In genomic region chr9:83458530-83458929, GRCh38 we compare ENCODE assay signal across 34 cellular contexts.
DNase-seq lines count a peak whose midpoint lies in the region; ATAC-seq, FAIRE-seq and TF ChIP-seq lines count a peak whose summit lies in the region.
"Had no signal": no experiment of that assay in that cellular context is flagged by ENCODE, and none has a peak within 500 bp of the region (broad histone marks: within the 10 kb centered on the region; RNA-seq: fewer than 3 reads in every experiment).

No MANE protein-coding gene starts in this region.

- H3K36me3 ChIP-seq in HepG2 (replicated peaks in 1 of 2; ENCODE audit: control insufficient read depth in 1 of 2, insufficient read depth in 2 of 2, low read length in 2 of 2), result no peaks in the 10 kb centered on the region
- no peaks in the 10 kb centered on the region for H3K36me3 ChIP-seq in right lobe of liver
- no peaks in the 10 kb centered on the region for H3K36me3 ChIP-seq in GM12878 (ENCODE audit: control insufficient read depth in 2 of 2, insufficient read depth in 2 of 2, low read length in 1 of 2)
- H3K36me3 ChIP-seq: BLaER1; BLaER1 treated with 17β-estradiol and CSF1 and Interleukin-3, amounts not matched to agents 10 nM and 100 nM had no signal

- H3K4me1 ChIP-seq in HepG2 (ENCODE audit: insufficient read depth, low read length), result no peaks in the 10 kb centered on the region
- no peaks in the 10 kb centered on the region for H3K4me1 ChIP-seq in right lobe of liver
- H3K4me1 ChIP-seq in A549, result no peaks in the 10 kb centered on the region
- no peaks in the 10 kb centered on the region for H3K4me1 ChIP-seq in GM12878 (ENCODE audit: control insufficient read depth, insufficient read depth, low read length)
- H3K4me1 ChIP-seq: BLaER1; BLaER1 treated with 17β-estradiol and CSF1 and Interleukin-3, amounts not matched to agents 10 nM and 100 nM; Caco-2 had no signal

- RAD21 ChIA-PET in GM12878 (lab: Charles Lee; ENCODE audit: unreplicated experiment), result no interaction called here

- TF ChIP-seq RAD21 in HepG2 (CRISPR knock-in tag; IDR thresholded peaks at IDR 0.05), result no peak
- no peak for TF ChIP-seq RAD21 in A549 (conservative IDR thresholded peaks at IDR 0.05 in 1 of 2, IDR thresholded peaks at IDR 0.05 in 1 of 2)
- TF ChIP-seq RAD21 in GM12878 (IDR thresholded peaks at IDR 0.05; ENCODE audit: insufficient read depth, low read depth, low read length), result no peak

- intact Hi-C loops in HepG2 (cut with micrococcal nuclease; ENCODE audit: unreplicated experiment) (no loop called here), right lobe of liver (cut with DNase I) (no loop called here), GM12878 (cut with micrococcal nuclease; ENCODE audit: unreplicated experiment) (no loop called here), posterior cingulate gyrus (cut with DNase I) (no loop called here)

- no peak for TF ChIP-seq CTCF in HepG2 (CRISPR knock-in tag; IDR thresholded peaks at IDR 0.05)
- no peak for TF ChIP-seq CTCF in right lobe of liver (IDR thresholded peaks at IDR 0.05)
- no peak for TF ChIP-seq CTCF in A549 (IDR thresholded peaks at IDR 0.05)
- TF ChIP-seq CTCF in GM12878 (IDR thresholded peaks at IDR 0.05 in 2 of 3, conservative IDR thresholded peaks at IDR 0.05 in 1 of 3; ENCODE audit: control insufficient read depth in 2 of 3, extremely low read depth in 1 of 3, insufficient read depth in 1 of 3, low read depth in 3 of 3, low read length in 3 of 3), result no peak

- H3K27ac ChIP-seq in HepG2 (ENCODE audit: extremely low read length, insufficient read depth, low read length), result no peak overlapping the region
- no peak overlapping the region for H3K27ac ChIP-seq in right lobe of liver
- no peak overlapping the region for H3K27ac ChIP-seq in A549
- H3K27ac ChIP-seq in GM12878 (ENCODE audit: control insufficient read depth, insufficient read depth), result no peak overlapping the region
- peak overlapping the region; percentile 21 for H3K27ac ChIP-seq in epithelial cell of prostate
- H3K27ac ChIP-seq: 22Rv1; BLaER1; BLaER1 treated with 17β-estradiol and CSF1 and Interleukin-3, amounts not matched to agents 10 nM and 100 nM; C4-2B had no signal

- BruUV-seq in HepG2 (replicated peaks; lab: Mats Ljungman, UMichigan) (no TSS peak), GM12878 (replicated peaks; lab: Mats Ljungman, UMichigan) (no TSS peak)

- FAIRE-seq in HepG2 (lab: Jason Lieb, UNC) (no peak), A549 (lab: Jason Lieb, UNC) (no peak), GM12878 (lab: Jason Lieb, UNC) (peak; percentile 44)
- FAIRE-seq: A204.1, D721Med had no signal

- DNase-seq in HepG2 (ENCODE audit: low spot score) (no peak), right lobe of liver (no peak), A549 (ENCODE audit: low read depth in 1 of 2, low spot score in 1 of 2) (no peak), GM12878 (ENCODE audit: low read depth, low spot score) (no peak), epithelial cell of prostate (ENCODE audit: low read depth, low spot score) (no peak), posterior cingulate gyrus (no peak), NCI-H69 (lab: John Stamatoyannopoulos, UW) (no peak), amniotic stem cell (lab: John Stamatoyannopoulos, UW) (no peak)
- DNase-seq: 8988T; ACHN; AML-193; BE2C; C1 segment of cervical spinal cord; Caco-2; Calu3; CD4-positive, alpha-beta memory T cell; CD4-positive, alpha-beta T cell; CD4-positive, CD25-positive, alpha-beta regulatory T cell; CD8-positive, alpha-beta memory T cell; CD8-positive, alpha-beta T cell; COR-L47; DMS 273 treated with DMSO at 0.1 percent for 48 hours; DMS153; DMS53; DMS79; DMS79 treated with DMSO at 0.1 percent for 48 hours; DND-41; EL had no signal

- POLR2A ChIA-PET in HepG2 (lab: Yijun Ruan, JAX), result interaction anchor here (0.6 kb wide), 1 partner anchor 250 kb away, joined by 3 read pairs; no protein-coding TSS in a partner anchor
- POLR2A ChIA-PET in A549 (lab: Yijun Ruan, JAX), result no interaction called here
- POLR2A ChIA-PET in GM12878 (lab: Charles Lee), result interaction anchor here (0.6 kb wide), 1 partner anchor 17 kb away, joined by 3 read pairs; no protein-coding TSS in a partner anchor

- WGBS in HepG2 (ENCODE audit: low lambda C conversion rate), result 94% methylated on average over 2 of the region's 2 CpGs
- 100% methylated on average over 2 of the region's 2 CpGs for WGBS in right lobe of liver (ENCODE audit: insufficient coverage, low coverage, low lambda C conversion rate, missing lambda C conversion rate)
- 88% methylated on average over 2 of the region's 2 CpGs for WGBS in A549 (ENCODE audit: missing lambda C conversion rate)
- WGBS in GM12878 (ENCODE audit: insufficient coverage, insufficient replicate concordance, low lambda C conversion rate, missing lambda C conversion rate), result 48% methylated on average over 2 of the region's 2 CpGs

- in situ Hi-C loops in HepG2 (cut with HindIII; ENCODE audit: extremely low pct_ligation_motif_present, low pct_unique_long_range_greater_than_20kb) (no loop called here), GM12878 (cut with MboI) (no loop called here)

- no peak overlapping the region for H3K4me2 ChIP-seq in HepG2 (ENCODE audit: low read depth, low read length)
- no peak overlapping the region for H3K4me2 ChIP-seq in A549
- no peak overlapping the region for H3K4me2 ChIP-seq in GM12878 (ENCODE audit: control insufficient read depth, insufficient read depth)
- H3K4me2 ChIP-seq: BLaER1; BLaER1 treated with 17β-estradiol and CSF1 and Interleukin-3, amounts not matched to agents 10 nM and 100 nM had no signal

- H3K9me3 ChIP-seq in HepG2 (ENCODE audit: low read length) (peaks cover 4% of the 10 kb centered on the region; the same call in 1 of the 2 replicates), right lobe of liver (no peaks in the 10 kb centered on the region), A549 (peaks cover 6% of the 10 kb centered on the region; the same call in 1 of the 3 replicates), GM12878 (replicated peaks; ENCODE audit: control insufficient read depth, insufficient read depth, low read length) (no peaks in the 10 kb centered on the region; the same call in 2 of the 3 replicates)
- H3K9me3 ChIP-seq: BE2C, BLaER1, Caco-2 had no signal

- H3K79me2 ChIP-seq in HepG2 (ENCODE audit: insufficient read depth, low read length) (peaks cover 3% of the 10 kb centered on the region), GM12878 (ENCODE audit: control insufficient read depth, insufficient read depth, low read length) (no peaks in the 10 kb centered on the region)

- ATAC-seq in HepG2 (no peak), right lobe of liver (no peak), A549 (no peak), GM12878 (no peak)
- ATAC-seq: CD8-positive, alpha-beta T cell had no signal

- no peak overlapping the region for H3K4me3 ChIP-seq in HepG2 (replicated peaks in 1 of 3; ENCODE audit: insufficient read depth in 1 of 3, low read depth in 2 of 3, low read length in 3 of 3)
- H3K4me3 ChIP-seq in right lobe of liver, result no peak overlapping the region
- H3K4me3 ChIP-seq in A549, result no peak overlapping the region
- no peak overlapping the region for H3K4me3 ChIP-seq in GM12878
- H3K4me3 ChIP-seq: BLaER1; BLaER1 treated with 17β-estradiol and CSF1 and Interleukin-3, amounts not matched to agents 10 nM and 100 nM had no signal

- no peak overlapping the region for H2AFZ ChIP-seq in HepG2 (ENCODE audit: low read length)
- H2AFZ ChIP-seq in GM12878 (ENCODE audit: control insufficient read depth, low read depth, low read length), result no peak overlapping the region

- CTCF ChIA-PET in HepG2 (lab: Yijun Ruan, JAX; ENCODE audit: low intra/inter-chr PET ratio, low total read pairs) (no interaction called here), A549 (lab: Yijun Ruan, JAX) (no interaction called here), GM12878 (lab: Yijun Ruan, JAX) (no interaction called here)

- H3K9ac ChIP-seq in HepG2 (ENCODE audit: insufficient read depth, low read depth, low read length), result no peak overlapping the region
- H3K9ac ChIP-seq in GM12878 (ENCODE audit: control insufficient read depth, insufficient read depth, low read length), result no peak overlapping the region
- H3K9ac ChIP-seq: BLaER1; BLaER1 treated with 17β-estradiol and CSF1 and Interleukin-3, amounts not matched to agents 10 nM and 100 nM had no signal

- H3K27me3 ChIP-seq in HepG2 (ENCODE audit: control insufficient read depth in 1 of 2, insufficient read depth in 2 of 2, low read length in 2 of 2), result no peaks in the 10 kb centered on the region
- H3K27me3 ChIP-seq in right lobe of liver, result no peaks in the 10 kb centered on the region
- H3K27me3 ChIP-seq in GM12878 (replicated peaks in 1 of 2; ENCODE audit: control insufficient read depth in 2 of 2, insufficient read depth in 2 of 2, low read length in 1 of 2), result no peaks in the 10 kb centered on the region
- H3K27me3 ChIP-seq: BE2C; BLaER1; BLaER1 treated with 17β-estradiol and CSF1 and Interleukin-3, amounts not matched to agents 10 nM and 100 nM had no signal

- H4K20me1 ChIP-seq in HepG2 (ENCODE audit: insufficient read depth, low read length), result no peaks in the 10 kb centered on the region
- no peaks in the 10 kb centered on the region for H4K20me1 ChIP-seq in GM12878 (ENCODE audit: control insufficient read depth, insufficient read depth)
- H4K20me1 ChIP-seq: BLaER1; BLaER1 treated with 17β-estradiol and CSF1 and Interleukin-3, amounts not matched to agents 10 nM and 100 nM had no signal

- TF ChIP-seq EP300 in HepG2 (IDR thresholded peaks at IDR 0.05; ENCODE audit: low read depth in 2 of 2, low read length in 2 of 2), result no peak
- no peak for TF ChIP-seq EP300 in HepG2 (CRISPR knock-in tag; IDR thresholded peaks at IDR 0.05; ENCODE audit: borderline replicate concordance)
- no peak for TF ChIP-seq EP300 in A549 (IDR thresholded peaks at IDR 0.05)
- TF ChIP-seq EP300 in GM12878 (IDR thresholded peaks at IDR 0.05; ENCODE audit: borderline replicate concordance in 1 of 2, control insufficient read depth in 1 of 2, low read depth in 2 of 2, low read length in 2 of 2), result no peak

- SMC1A ChIA-PET in GM12878 (lab: Charles Lee; ENCODE audit: uncharacterized antibody, unreplicated experiment), result no interaction called here

- TF ChIP-seq POLR2A in HepG2 (IDR thresholded peaks at IDR 0.05; ENCODE audit: insufficient read depth in 1 of 2, low read depth in 2 of 2, low read length in 2 of 2), result no peak
- no peak for TF ChIP-seq POLR2A in right lobe of liver (IDR thresholded peaks at IDR 0.05)
- TF ChIP-seq POLR2A in A549 (IDR thresholded peaks at IDR 0.05; ENCODE audit: low read length), result no peak
- no peak for TF ChIP-seq POLR2A in GM12878 (IDR thresholded peaks at IDR 0.05; ENCODE audit: low read depth, low read length)

TF ChIP-seq in HepG2, 621 proteins besides CTCF, POLR2A, EP300 and RAD21 (continues in another document):
- TF ChIP-seq MAFK (conservative IDR thresholded peaks at IDR 0.05 in 1 of 2, IDR thresholded peaks at IDR 0.05 in 1 of 2; ENCODE audit: low read length in 2 of 2) (peak; percentile 21 to 48; a peak in 3 of 4 replicates), ZNF234 (CRISPR knock-in tag; conservative IDR thresholded peaks at IDR 0.05) (no peak)

TF ChIP-seq in A549, 52 proteins besides CTCF, POLR2A, EP300 and RAD21 (continues in another document):
- TF ChIP-seq NFE2L2 (conservative IDR thresholded peaks at IDR 0.05; ENCODE audit: low read length) (peak; percentile 71; the same call in 1 of the 2 replicates), CHD4 (IDR thresholded peaks at IDR 0.05; ENCODE audit: borderline replicate concordance) (no peak)

TF ChIP-seq in GM12878, 131 proteins besides CTCF, POLR2A, EP300 and RAD21 (continues in another document):
- TF ChIP-seq BHLHE40 (IDR thresholded peaks at IDR 0.05; ENCODE audit: borderline replicate concordance in 1 of 2, low read depth in 2 of 2, low read length in 1 of 2), result no peak
- TF ChIP-seq HCFC1 (IDR thresholded peaks at IDR 0.05; ENCODE audit: low read length), result no peak
